27 cellular contexts compared by ENCODE assay signal in the genomic region with DNA sequence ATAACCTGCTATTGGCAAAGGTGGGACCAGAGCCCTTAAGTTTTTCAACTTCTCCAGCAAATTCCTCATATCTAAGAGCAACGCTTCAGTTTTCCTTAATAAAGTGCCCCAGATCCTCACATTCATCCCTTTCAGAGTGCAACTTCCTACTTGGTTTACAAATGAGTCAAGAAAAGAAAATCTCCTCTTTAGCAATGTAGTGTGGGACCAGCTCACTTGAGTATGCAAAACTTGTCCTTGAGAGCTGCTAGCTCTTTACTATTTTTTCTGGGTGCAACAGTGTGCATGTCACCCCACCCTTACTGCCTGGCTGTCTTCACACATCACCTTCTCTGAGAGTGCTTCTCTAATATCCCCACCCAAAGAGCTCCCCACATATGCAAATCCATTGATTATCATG.
"Had no signal": no experiment of that assay in that cellular context is flagged by ENCODE, and none has a peak within 500 bp of the region (broad histone marks: within the 10 kb centered on the region; RNA-seq: fewer than 3 reads in every experiment).

No MANE protein-coding gene starts in this region.

- H3K4me3 ChIP-seq: esophagus squamous epithelium, heart right ventricle, psoas muscle, sigmoid colon, skin epidermis, spleen, testis, tibial artery, upper lobe of left lung had no signal

- H3K27me3 ChIP-seq: esophagus squamous epithelium, sigmoid colon, spleen, testis, tibial artery, upper lobe of left lung had no signal

- H3K4me3 Mint-ChIP-seq: dendritic cell treated with granulocyte-macrophage colony-stimulating factor and Interleukin-4, amounts not matched to agents 40 ng/mL and 50 ng/mL, for 4 days; endodermal cell; naive thymus-derived CD8-positive, alpha-beta T cell; nephron progenitor cell; stimulated activated memory B cell treated with anti-CD40 and anti-IgM and Interleukin-4, amounts not matched to agents 10 μg/mL and 1 μg/mL and 100 μg/mL, for 72 hours had no signal

- H3K27ac ChIP-seq: esophagus squamous epithelium, heart right ventricle, psoas muscle, sigmoid colon, spleen, testis, tibial artery, upper lobe of left lung had no signal

- H3K4me1 Mint-ChIP-seq: naive thymus-derived CD8-positive, alpha-beta T cell; stimulated activated memory B cell treated with anti-CD40 and anti-IgM and Interleukin-4, amounts not matched to agents 10 μg/mL and 1 μg/mL and 100 μg/mL, for 72 hours had no signal

- H3K36me3 ChIP-seq: esophagus squamous epithelium, heart right ventricle, sigmoid colon, spleen, tibial artery, upper lobe of left lung had no signal

- H3K36me3 Mint-ChIP-seq: naive thymus-derived CD8-positive, alpha-beta T cell; stimulated activated memory B cell treated with anti-CD40 and anti-IgM and Interleukin-4, amounts not matched to agents 10 μg/mL and 1 μg/mL and 100 μg/mL, for 72 hours had no signal

- H3K9me3 Mint-ChIP-seq: dendritic cell treated with granulocyte-macrophage colony-stimulating factor and Interleukin-4, amounts not matched to agents 40 ng/mL and 50 ng/mL, for 4 days; endodermal cell; naive thymus-derived CD8-positive, alpha-beta T cell; nephron progenitor cell; stimulated activated memory B cell treated with anti-CD40 and anti-IgM and Interleukin-4, amounts not matched to agents 10 μg/mL and 1 μg/mL and 100 μg/mL, for 72 hours had no signal

- H3K27me3 Mint-ChIP-seq: stimulated activated memory B cell treated with anti-CD40 and anti-IgM and Interleukin-4, amounts not matched to agents 10 μg/mL and 1 μg/mL and 100 μg/mL, for 72 hours had no signal

- H3K9me3 ChIP-seq: esophagus squamous epithelium, heart right ventricle, psoas muscle, sigmoid colon, spleen, testis, tibial artery, upper lobe of left lung had no signal

- H3K27ac Mint-ChIP-seq: dendritic cell treated with granulocyte-macrophage colony-stimulating factor and Interleukin-4, amounts not matched to agents 40 ng/mL and 50 ng/mL, for 4 days; endodermal cell; naive thymus-derived CD8-positive, alpha-beta T cell; nephron progenitor cell; stimulated activated memory B cell treated with anti-CD40 and anti-IgM and Interleukin-4, amounts not matched to agents 10 μg/mL and 1 μg/mL and 100 μg/mL, for 72 hours had no signal

- DNase-seq: effector CD8-positive, alpha-beta T cell; endodermal cell; erythroblast; esophagus squamous epithelium; foreskin melanocyte; glutamatergic neuron; heart right ventricle; hippocampal formation; islet precursor cell; naive thymus-derived CD8-positive, alpha-beta T cell; nephron progenitor cell; nucleus accumbens; posterior cingulate gyrus; psoas muscle; right cardiac atrium; sigmoid colon; spleen; stimulated activated CD4-positive, alpha-beta T cell treated with anti-CD3 and anti-CD28 coated beads, Interleukin-4, amount 100 ng/mL, for 4 hours; stimulated activated naive CD8-positive, alpha-beta T cell treated with anti-CD3 and anti-CD28 coated beads, Interleukin-15, Interleukin-2, amounts not matched to agents 100 U/mL and 50 U/mL, for 24 hours; substantia nigra; testis; tibial artery; upper lobe of left lung had no signal

- ATAC-seq: heart right ventricle; left lobe of liver; naive thymus-derived CD8-positive, alpha-beta T cell; psoas muscle; right cardiac atrium; stimulated activated memory B cell treated with anti-CD40 and anti-IgM and Interleukin-4, amounts not matched to agents 10 μg/mL and 1 μg/mL and 100 μg/mL, for 72 hours; stimulated activated naive CD8-positive, alpha-beta T cell treated with anti-CD3 and anti-CD28 coated beads, Interleukin-15, Interleukin-2, amounts not matched to agents 100 U/mL and 50 U/mL, for 24 hours had no signal

- H3K4me1 ChIP-seq: heart right ventricle, psoas muscle, sigmoid colon, spleen, testis, tibial artery, upper lobe of left lung had no signal
